In genomic region chr5:14258840-14259239, GRCh38 we compare ENCODE assay signal across 10 cellular contexts.
DNase-seq lines count a peak whose midpoint lies in the region; ATAC-seq, FAIRE-seq and TF ChIP-seq lines count a peak whose summit lies in the region.
"Had no signal": no experiment of that assay in that cellular context is flagged by ENCODE, and none has a peak within 500 bp of the region (broad histone marks: within the 10 kb centered on the region; RNA-seq: fewer than 3 reads in every experiment).

No MANE protein-coding gene starts in this region.

- H3K4me1 Mint-ChIP-seq in WTC11, result peaks cover 80% of the 10 kb centered on the region

- H3K4me3 Mint-ChIP-seq in WTC11, result peak overlapping the region; percentile 51
- H3K4me3 Mint-ChIP-seq: activated CD4-positive, alpha-beta T cell treated with anti-CD3 and anti-CD28 coated beads for 36 hours had no signal

- H3K27ac ChIP-seq in mucosa of rectum (ENCODE audit: low read depth in 2 of 2, low read length in 2 of 2), result no peak overlapping the region
- H3K27ac ChIP-seq in small intestine (ENCODE audit: low read depth in 1 of 2, low read length in 1 of 2), result no peak overlapping the region

- H3K27me3 ChIP-seq in mucosa of rectum (ENCODE audit: control insufficient read depth in 2 of 2, insufficient read depth in 2 of 2, low read length in 2 of 2), result no peaks in the 10 kb centered on the region
- no peaks in the 10 kb centered on the region for H3K27me3 ChIP-seq in small intestine (ENCODE audit: control insufficient read depth in 2 of 2, insufficient read depth in 2 of 2, low read length in 2 of 2)

- peaks cover 13% of the 10 kb centered on the region for H3K36me3 Mint-ChIP-seq in WTC11

- H3K9me3 Mint-ChIP-seq in WTC11, result peaks cover 17% of the 10 kb centered on the region

- H3K27me3 Mint-ChIP-seq in WTC11 (ENCODE audit: low read depth), result no peaks in the 10 kb centered on the region

- no peak for TF ChIP-seq CTCF in WTC11 (IDR thresholded peaks at IDR 0.05)

- POLR2A ChIA-PET in WTC11 (lab: Charles Lee), result interaction anchor here (0.6 to 1.0 kb wide), 3 partner anchors 11 to 110 kb away, joined by 3 to 4 read pairs (median 3); no protein-coding TSS in a partner anchor

- FAIRE-seq in GM18507 (lab: Jason Lieb, UNC), result peak; percentile 83
- no peak for FAIRE-seq in small intestine (lab: Jason Lieb, UNC)

- H3K4me3 ChIP-seq in mucosa of rectum (ENCODE audit: low read length in 2 of 2) (no peak overlapping the region), small intestine (ENCODE audit: low read depth in 1 of 2, low read length in 2 of 2) (no peak overlapping the region)

- H3K9me3 ChIP-seq in mucosa of rectum (ENCODE audit: control insufficient read depth in 2 of 2, low read length in 2 of 2), result no peaks in the 10 kb centered on the region
- H3K9me3 ChIP-seq in small intestine (ENCODE audit: control insufficient read depth, low read depth), result no peaks in the 10 kb centered on the region

- H3K36me3 ChIP-seq in mucosa of rectum (ENCODE audit: control insufficient read depth in 2 of 2, insufficient read depth in 2 of 2, low read length in 2 of 2), result peaks cover 0 to 3% of the 10 kb centered on the region in 2 donors
- H3K36me3 ChIP-seq in small intestine (ENCODE audit: control insufficient read depth in 2 of 2, insufficient read depth in 2 of 2, low read length in 2 of 2), result no peaks in the 10 kb centered on the region

- 39 to 73% (median 64%) methylated on average over 11 of the region's 11 CpGs for WGBS in small intestine, 3 donors

- H3K27ac Mint-ChIP-seq in WTC11, result peak overlapping the region; percentile 94
- H3K27ac Mint-ChIP-seq: activated CD4-positive, alpha-beta T cell treated with anti-CD3 and anti-CD28 coated beads for 36 hours had no signal

- peaks cover 7 to 15% of the 10 kb centered on the region in 2 donors for H3K4me1 ChIP-seq in mucosa of rectum (ENCODE audit: control insufficient read depth in 2 of 2, insufficient read depth in 2 of 2, low read length in 2 of 2)
- H3K4me1 ChIP-seq in small intestine (ENCODE audit: control insufficient read depth in 2 of 2, insufficient read depth in 1 of 2, low read depth in 1 of 2, low read length in 1 of 2), result peaks cover 0 to 9% of the 10 kb centered on the region in 2 donors

- peak overlapping the region; percentile 3 to 15 for H3K9ac ChIP-seq in mucosa of rectum (ENCODE audit: low read depth in 1 of 2, low read length in 2 of 2)

- ATAC-seq in HG02571 (IDR thresholded peaks at IDR 0.05; ENCODE audit: unreplicated experiment), result peak; percentile 39
- ATAC-seq in WTC11, result peak; percentile 79
- ATAC-seq: activated CD4-positive, alpha-beta T cell treated with anti-CD3 and anti-CD28 coated beads for 36 hours had no signal

- CTCF ChIA-PET in WTC11 (lab: Charles Lee), result interaction anchor here (0.6 to 2.1 kb wide), 28 partner anchors 9 to 390 kb away, joined by 3 to 30 read pairs (median 4); partner anchors contain the start of gene TRIO

- no peak for DNase-seq in GM18507 (ENCODE audit: extremely low spot score, insufficient read length, low read depth)
- DNase-seq in WTC11 (ENCODE audit: low spot score), result peak; percentile 58
- DNase-seq in small intestine, result no peak
- DNase-seq in COLO829 (ENCODE audit: low spot score), result no peak
- no peak for DNase-seq in NCI-H1417 treated with DMSO at 0.1 percent for 48 hours (lab: John Stamatoyannopoulos, UW)
- no peak for DNase-seq in DMS153 (lab: John Stamatoyannopoulos, UW)
- DNase-seq: activated CD4-positive, alpha-beta T cell treated with anti-CD3 and anti-CD28 coated beads for 36 hours; NCI-H1105 treated with DMSO at 0.1 percent for 48 hours had no signal

TF ChIP-seq in WTC11, 78 proteins besides CTCF, POLR2A, EP300 and RAD21:
- TF ChIP-seq ETV6 (CRISPR knock-in tag; IDR thresholded peaks at IDR 0.05) (0 out of 2 replicates have a peak, but pooled peaks have one; percentile 25), ZNF232 (CRISPR knock-in tag; IDR thresholded peaks at IDR 0.05) (no peak), NR1H2 (CRISPR knock-in tag; IDR thresholded peaks at IDR 0.05) (no peak), ESRRA (CRISPR knock-in tag; IDR thresholded peaks at IDR 0.05; ENCODE audit: borderline replicate concordance) (no peak)
- TF ChIP-seq, protein P1, sequence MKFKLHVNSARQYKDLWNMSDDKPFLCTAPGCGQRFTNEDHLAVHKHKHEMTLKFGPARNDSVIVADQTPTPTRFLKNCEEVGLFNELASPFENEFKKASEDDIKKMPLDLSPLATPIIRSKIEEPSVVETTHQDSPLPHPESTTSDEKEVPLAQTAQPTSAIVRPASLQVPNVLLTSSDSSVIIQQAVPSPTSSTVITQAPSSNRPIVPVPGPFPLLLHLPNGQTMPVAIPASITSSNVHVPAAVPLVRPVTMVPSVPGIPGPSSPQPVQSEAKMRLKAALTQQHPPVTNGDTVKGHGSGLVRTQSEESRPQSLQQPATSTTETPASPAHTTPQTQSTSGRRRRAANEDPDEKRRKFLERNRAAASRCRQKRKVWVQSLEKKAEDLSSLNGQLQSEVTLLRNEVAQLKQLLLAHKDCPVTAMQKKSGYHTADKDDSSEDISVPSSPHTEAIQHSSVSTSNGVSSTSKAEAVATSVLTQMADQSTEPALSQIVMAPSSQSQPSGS (CRISPR knock-in tag; IDR thresholded peaks at IDR 0.05; ENCODE audit: borderline replicate concordance, low read depth), result no peak
